Comparison of ENCODE assay signal across 2 cellular contexts in the genomic region with DNA sequence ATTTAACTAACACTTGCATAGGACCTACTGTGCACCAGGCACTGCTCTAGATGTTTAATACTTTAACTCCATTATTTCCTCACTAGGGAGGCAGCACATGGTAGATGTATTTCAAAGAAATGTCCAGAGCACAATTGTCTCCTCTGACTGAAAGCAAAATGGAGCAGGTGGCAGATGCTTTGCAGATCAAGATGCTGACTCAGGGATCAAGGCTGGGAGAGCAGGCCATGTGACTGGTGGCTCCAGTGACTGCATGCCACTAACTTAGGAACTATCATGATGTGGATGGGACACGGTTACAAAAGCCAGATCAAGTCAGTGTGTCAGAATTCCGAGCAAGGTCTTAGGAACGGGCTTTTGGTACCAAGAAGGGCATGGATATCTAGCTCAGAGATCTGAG.
TF ChIP-seq lines count a peak whose summit lies in the region.

No MANE protein-coding gene starts in this region.

TF ChIP-seq in HepG2, 621 proteins besides CTCF, POLR2A, EP300 and RAD21:
- TF ChIP-seq ARNTL (CRISPR knock-in tag; IDR thresholded peaks at IDR 0.05) (no peak), MAFF (IDR thresholded peaks at IDR 0.05; ENCODE audit: low read depth, low read length) (peak; percentile 60), ZNF7 (CRISPR knock-in tag; IDR thresholded peaks at IDR 0.05) (no peak), CHD4 (IDR thresholded peaks at IDR 0.05; ENCODE audit: borderline replicate concordance, low read length) (no peak), MAFK (conservative IDR thresholded peaks at IDR 0.05 in 1 of 2, IDR thresholded peaks at IDR 0.05 in 1 of 2; ENCODE audit: low read length in 2 of 2) (peak; percentile 77 to 81), ZMYM3 (CRISPR knock-in tag; IDR thresholded peaks at IDR 0.05) (no peak)
- TF ChIP-seq, protein P1, sequence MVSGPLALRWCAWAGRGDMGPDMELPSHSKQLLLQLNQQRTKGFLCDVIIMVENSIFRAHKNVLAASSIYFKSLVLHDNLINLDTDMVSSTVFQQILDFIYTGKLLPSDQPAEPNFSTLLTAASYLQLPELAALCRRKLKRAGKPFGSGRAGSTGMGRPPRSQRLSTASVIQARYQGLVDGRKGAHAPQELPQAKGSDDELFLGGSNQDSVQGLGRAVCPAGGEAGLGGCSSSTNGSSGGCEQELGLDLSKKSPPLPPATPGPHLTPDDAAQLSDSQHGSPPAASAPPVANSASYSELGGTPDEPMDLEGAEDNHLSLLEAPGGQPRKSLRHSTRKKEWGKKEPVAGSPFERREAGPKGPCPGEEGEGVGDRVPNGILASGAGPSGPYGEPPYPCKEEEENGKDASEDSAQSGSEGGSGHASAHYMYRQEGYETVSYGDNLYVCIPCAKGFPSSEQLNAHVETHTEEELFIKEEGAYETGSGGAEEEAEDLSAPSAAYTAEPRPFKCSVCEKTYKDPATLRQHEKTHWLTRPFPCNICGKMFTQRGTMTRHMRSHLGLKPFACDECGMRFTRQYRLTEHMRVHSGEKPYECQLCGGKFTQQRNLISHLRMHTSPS (CRISPR knock-in tag; IDR thresholded peaks at IDR 0.05; ENCODE audit: low read depth), result no peak
TF ChIP-seq in HepG2: peak in this region for 2.

TF ChIP-seq in WTC11, 78 proteins besides CTCF, POLR2A, EP300 and RAD21:
- TF ChIP-seq, protein P2, sequence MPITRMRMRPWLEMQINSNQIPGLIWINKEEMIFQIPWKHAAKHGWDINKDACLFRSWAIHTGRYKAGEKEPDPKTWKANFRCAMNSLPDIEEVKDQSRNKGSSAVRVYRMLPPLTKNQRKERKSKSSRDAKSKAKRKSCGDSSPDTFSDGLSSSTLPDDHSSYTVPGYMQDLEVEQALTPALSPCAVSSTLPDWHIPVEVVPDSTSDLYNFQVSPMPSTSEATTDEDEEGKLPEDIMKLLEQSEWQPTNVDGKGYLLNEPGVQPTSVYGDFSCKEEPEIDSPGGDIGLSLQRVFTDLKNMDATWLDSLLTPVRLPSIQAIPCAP (CRISPR knock-in tag; IDR thresholded peaks at IDR 0.05), result no peak
- TF ChIP-seq SMAD3 (CRISPR knock-in tag; IDR thresholded peaks at IDR 0.05; ENCODE audit: borderline replicate concordance) (no peak), NFE2L1 (CRISPR knock-in tag; IDR thresholded peaks at IDR 0.05) (no peak), JUN (CRISPR knock-in tag; IDR thresholded peaks at IDR 0.05) (no peak), GRHL2 (CRISPR knock-in tag; IDR thresholded peaks at IDR 0.05; ENCODE audit: insufficient replicate concordance, severe bottlenecking) (no peak), KAT7 (CRISPR knock-in tag; IDR thresholded peaks at IDR 0.05; ENCODE audit: borderline replicate concordance) (no peak), ZNF263 (CRISPR knock-in tag; IDR thresholded peaks at IDR 0.05; ENCODE audit: low read depth) (no peak), ZNF423 (CRISPR knock-in tag; IDR thresholded peaks at IDR 0.05) (no peak), CREB1 (CRISPR knock-in tag; IDR thresholded peaks at IDR 0.05) (no peak), NR3C1 (CRISPR knock-in tag; conservative IDR thresholded peaks at IDR 0.05; ENCODE audit: low read depth) (no peak)
- TF ChIP-seq, protein P3, sequence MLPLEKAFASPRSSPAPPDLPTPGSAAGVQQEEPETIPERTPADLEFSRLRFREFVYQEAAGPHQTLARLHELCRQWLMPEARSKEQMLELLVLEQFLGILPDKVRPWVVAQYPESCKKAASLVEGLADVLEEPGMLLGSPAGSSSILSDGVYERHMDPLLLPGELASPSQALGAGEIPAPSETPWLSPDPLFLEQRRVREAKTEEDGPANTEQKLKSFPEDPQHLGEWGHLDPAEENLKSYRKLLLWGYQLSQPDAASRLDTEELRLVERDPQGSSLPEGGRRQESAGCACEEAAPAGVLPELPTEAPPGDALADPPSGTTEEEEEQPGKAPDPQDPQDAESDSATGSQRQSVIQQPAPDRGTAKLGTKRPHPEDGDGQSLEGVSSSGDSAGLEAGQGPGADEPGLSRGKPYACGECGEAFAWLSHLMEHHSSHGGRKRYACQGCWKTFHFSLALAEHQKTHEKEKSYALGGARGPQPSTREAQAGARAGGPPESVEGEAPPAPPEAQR (CRISPR knock-in tag; IDR thresholded peaks at IDR 0.05), result no peak
- TF ChIP-seq, protein P4, sequence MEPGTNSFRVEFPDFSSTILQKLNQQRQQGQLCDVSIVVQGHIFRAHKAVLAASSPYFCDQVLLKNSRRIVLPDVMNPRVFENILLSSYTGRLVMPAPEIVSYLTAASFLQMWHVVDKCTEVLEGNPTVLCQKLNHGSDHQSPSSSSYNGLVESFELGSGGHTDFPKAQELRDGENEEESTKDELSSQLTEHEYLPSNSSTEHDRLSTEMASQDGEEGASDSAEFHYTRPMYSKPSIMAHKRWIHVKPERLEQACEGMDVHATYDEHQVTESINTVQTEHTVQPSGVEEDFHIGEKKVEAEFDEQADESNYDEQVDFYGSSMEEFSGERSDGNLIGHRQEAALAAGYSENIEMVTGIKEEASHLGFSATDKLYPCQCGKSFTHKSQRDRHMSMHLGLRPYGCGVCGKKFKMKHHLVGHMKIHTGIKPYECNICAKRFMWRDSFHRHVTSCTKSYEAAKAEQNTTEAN (CRISPR knock-in tag; IDR thresholded peaks at IDR 0.05), result no peak
- TF ChIP-seq, protein P5, sequence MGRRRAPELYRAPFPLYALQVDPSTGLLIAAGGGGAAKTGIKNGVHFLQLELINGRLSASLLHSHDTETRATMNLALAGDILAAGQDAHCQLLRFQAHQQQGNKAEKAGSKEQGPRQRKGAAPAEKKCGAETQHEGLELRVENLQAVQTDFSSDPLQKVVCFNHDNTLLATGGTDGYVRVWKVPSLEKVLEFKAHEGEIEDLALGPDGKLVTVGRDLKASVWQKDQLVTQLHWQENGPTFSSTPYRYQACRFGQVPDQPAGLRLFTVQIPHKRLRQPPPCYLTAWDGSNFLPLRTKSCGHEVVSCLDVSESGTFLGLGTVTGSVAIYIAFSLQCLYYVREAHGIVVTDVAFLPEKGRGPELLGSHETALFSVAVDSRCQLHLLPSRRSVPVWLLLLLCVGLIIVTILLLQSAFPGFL (CRISPR knock-in tag; IDR thresholded peaks at IDR 0.05; ENCODE audit: borderline replicate concordance), result no peak
